3 cellular contexts compared by ENCODE assay signal in the genomic region with DNA sequence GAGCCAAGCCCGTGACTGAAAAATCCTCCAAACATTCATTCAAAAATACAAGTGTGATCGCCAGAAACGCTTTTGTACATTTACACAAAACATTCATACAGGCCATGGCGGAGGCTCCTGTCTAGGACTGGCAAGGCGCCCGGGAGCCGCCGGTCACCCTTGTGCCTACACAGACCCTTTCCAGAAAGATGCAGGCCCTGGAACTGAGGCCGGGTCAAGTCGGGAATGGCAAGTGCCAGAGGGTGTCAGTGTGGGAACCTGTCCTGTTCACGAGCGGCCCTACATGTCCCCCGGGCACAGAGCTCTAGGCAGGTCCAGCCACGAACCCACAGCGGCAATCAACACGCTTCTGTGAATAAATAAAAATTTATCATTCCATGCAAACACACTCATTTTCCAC. TPM values are rescaled to one million over a fixed set of nuclear protein-coding genes. Genes with fewer than 3 reads are reported as not detected.
"Had no signal": no experiment of that assay in that cellular context is flagged by ENCODE, and none has a peak within 500 bp of the region (broad histone marks: within the 10 kb centered on the region; RNA-seq: fewer than 3 reads in every experiment).

No MANE protein-coding gene starts in this region.

RNA-seq across cellular contexts. Expression of a gene that starts 36.1 kb away (rescaled TPM):
- total RNA-seq: MCF 10A, OCI-LY7, PC-3 had no signal
